ENCODE assay signal across 11 cellular contexts in genomic region chr17:17191961-17192381, GRCh38. TPM values are rescaled to one million over a fixed set of nuclear protein-coding genes. Genes with fewer than 3 reads are reported as not detected.
DNase-seq lines count a peak whose midpoint lies in the region; ATAC-seq, FAIRE-seq and TF ChIP-seq lines count a peak whose summit lies in the region.
"Had no signal": no experiment of that assay in that cellular context is flagged by ENCODE, and none has a peak within 500 bp of the region (broad histone marks: within the 10 kb centered on the region; RNA-seq: fewer than 3 reads in every experiment).

No MANE protein-coding gene starts in this region.

- H3K4me1 ChIP-seq in astrocyte (ENCODE audit: insufficient read depth, low read length) = peaks cover 27% of the 10 kb centered on the region

- H3K27ac ChIP-seq in astrocyte (ENCODE audit: low read depth, low read length) (peak overlapping the region; percentile 75), layer of hippocampus (ENCODE audit: low read depth, low read length) (peak overlapping the region; percentile 16)

- peaks cover 3% of the 10 kb centered on the region for H4K20me1 ChIP-seq in astrocyte (ENCODE audit: insufficient read depth, low read length)

- DNase-seq in GM18507 (ENCODE audit: extremely low spot score, insufficient read length, low read depth) = no peak
- DNase-seq in astrocyte (ENCODE audit: low read depth) = no peak
- no peak for DNase-seq in stimulated activated effector memory CD8-positive, alpha-beta T cell treated with anti-CD3 and anti-CD28 coated beads, Interleukin-12 subunit alpha, Interleukin-12 subunit beta, amount 100 ng/mL, for 72 hours (ENCODE audit: low spot score in 2 of 2)
- DNase-seq in kidney tubule cell (ENCODE audit: low spot score) = no peak
- DNase-seq: activated naive CD4-positive, alpha-beta T cell treated with anti-CD3 and anti-CD28 coated beads for 36 hours; H7; midbrain had no signal

- H3K4me1 Mint-ChIP-seq in astrocyte (ENCODE audit: low read depth, unreplicated experiment) = peaks cover 35% of the 10 kb centered on the region
- peaks cover 7% of the 10 kb centered on the region for H3K4me1 Mint-ChIP-seq in stimulated activated effector memory CD8-positive, alpha-beta T cell treated with anti-CD3 and anti-CD28 coated beads, Interleukin-12 subunit alpha, Interleukin-12 subunit beta, amount 100 ng/mL, for 72 hours

- H3K9me3 ChIP-seq in astrocyte (ENCODE audit: insufficient read depth, low read depth, low read length) = no peaks in the 10 kb centered on the region

- no peaks in the 10 kb centered on the region for H3K27me3 Mint-ChIP-seq in astrocyte (ENCODE audit: low read depth, unreplicated experiment)

- peak overlapping the region; percentile 69 for H3K4me2 ChIP-seq in astrocyte (ENCODE audit: low read length)

- peak overlapping the region; percentile 31 for H3K9ac ChIP-seq in astrocyte (ENCODE audit: low read length)

- H3K4me3 Mint-ChIP-seq in astrocyte (ENCODE audit: unreplicated experiment) = no peak overlapping the region
- no peak overlapping the region for H3K4me3 Mint-ChIP-seq in stimulated activated effector memory CD8-positive, alpha-beta T cell treated with anti-CD3 and anti-CD28 coated beads, Interleukin-12 subunit alpha, Interleukin-12 subunit beta, amount 100 ng/mL, for 72 hours
- H3K4me3 Mint-ChIP-seq: activated naive CD4-positive, alpha-beta T cell treated with anti-CD3 and anti-CD28 coated beads for 36 hours had no signal

- TF ChIP-seq CTCF in astrocyte (IDR thresholded peaks at IDR 0.05; ENCODE audit: insufficient read depth, low read depth, low read length) = no peak

- peak overlapping the region; percentile 69 for H3K27ac Mint-ChIP-seq in astrocyte (ENCODE audit: unreplicated experiment)
- H3K27ac Mint-ChIP-seq in stimulated activated effector memory CD8-positive, alpha-beta T cell treated with anti-CD3 and anti-CD28 coated beads, Interleukin-12 subunit alpha, Interleukin-12 subunit beta, amount 100 ng/mL, for 72 hours = peak overlapping the region; percentile 45
- H3K27ac Mint-ChIP-seq: activated naive CD4-positive, alpha-beta T cell treated with anti-CD3 and anti-CD28 coated beads for 36 hours had no signal

- no peaks in the 10 kb centered on the region for H3K9me3 Mint-ChIP-seq in astrocyte (ENCODE audit: unreplicated experiment)
- no peaks in the 10 kb centered on the region for H3K9me3 Mint-ChIP-seq in stimulated activated effector memory CD8-positive, alpha-beta T cell treated with anti-CD3 and anti-CD28 coated beads, Interleukin-12 subunit alpha, Interleukin-12 subunit beta, amount 100 ng/mL, for 72 hours
- H3K9me3 Mint-ChIP-seq: activated naive CD4-positive, alpha-beta T cell treated with anti-CD3 and anti-CD28 coated beads for 36 hours had no signal

- ATAC-seq in stimulated activated effector memory CD8-positive, alpha-beta T cell treated with anti-CD3 and anti-CD28 coated beads, Interleukin-12 subunit alpha, Interleukin-12 subunit beta, amount 100 ng/mL, for 72 hours = no peak
- ATAC-seq in GM19463 (IDR thresholded peaks at IDR 0.05; ENCODE audit: unreplicated experiment) (no peak), HG02870 (IDR thresholded peaks at IDR 0.05; ENCODE audit: unreplicated experiment) (no peak), GM18858 (IDR thresholded peaks at IDR 0.05; ENCODE audit: unreplicated experiment) (no peak)

- H3K4me3 ChIP-seq in astrocyte (ENCODE audit: insufficient read depth, low read depth, low read length) = no peak overlapping the region

- H2AFZ ChIP-seq in astrocyte (ENCODE audit: low read depth, low read length) = no peak overlapping the region

- H3K27me3 ChIP-seq in astrocyte (ENCODE audit: insufficient read depth, low read length) (no peaks in the 10 kb centered on the region), layer of hippocampus (ENCODE audit: control insufficient read depth, insufficient read depth, low read length) (no peaks in the 10 kb centered on the region)

- FAIRE-seq in GM18507 (lab: Jason Lieb, UNC) (peak; percentile 24), astrocyte (lab: Jason Lieb, UNC) (no peak)

- H3K36me3 Mint-ChIP-seq in astrocyte (ENCODE audit: low read depth, unreplicated experiment) = peaks cover 2% of the 10 kb centered on the region
- peaks cover 26% of the 10 kb centered on the region for H3K36me3 Mint-ChIP-seq in stimulated activated effector memory CD8-positive, alpha-beta T cell treated with anti-CD3 and anti-CD28 coated beads, Interleukin-12 subunit alpha, Interleukin-12 subunit beta, amount 100 ng/mL, for 72 hours

- no peaks in the 10 kb centered on the region for H3K79me2 ChIP-seq in astrocyte (ENCODE audit: insufficient read depth, low read length)

- H3K36me3 ChIP-seq in astrocyte (ENCODE audit: insufficient read depth, low read length) = peaks cover 5% of the 10 kb centered on the region

RNA-seq across cellular contexts. Expression of gene PLD6, which starts 14.2 kb away (rescaled TPM):
- total RNA-seq in astrocyte = 0.31 and 0.64 TPM in 2 replicates

RNA-seq across cellular contexts. Expression of gene FLCN, which starts 45.0 kb away (rescaled TPM):
- 34.2 and 40.0 TPM in 2 replicates for total RNA-seq in astrocyte
